In genomic region chr12:121466800-121467637, GRCh38 we compare ENCODE assay signal across 8 cellular contexts.
DNase-seq lines count a peak whose midpoint lies in the region; ATAC-seq lines count a peak whose summit lies in the region.

No MANE protein-coding gene starts in this region.

- no peaks in the 10 kb centered on the region for H3K9me3 ChIP-seq in subcutaneous abdominal adipose tissue (ENCODE audit: control insufficient read depth in 5 of 5, low read length in 5 of 5)

- ATAC-seq in GM21737 (IDR thresholded peaks at IDR 0.05; ENCODE audit: unreplicated experiment) = peak; percentile 85

- in situ Hi-C loops in KBM-7 (cut with MboI; ENCODE audit: low pct_unique_long_range_greater_than_20kb, low sequenced_read_pairs) = no loop called here

- DNase-seq in Daoy (ENCODE audit: low read depth) (peak; percentile 96), KBM-7 (peak; percentile 86), RPMI7951 (ENCODE audit: low read depth) (peak; percentile 90), foreskin melanocyte (peak; percentile 69), non-pigmented ciliary epithelial cell (ENCODE audit: low read depth) (peak; percentile 15)
- peak; percentile 95 for DNase-seq in activated effector memory CD4-positive, alpha-beta T cell treated with anti-CD3 and anti-CD28 coated beads, Interleukin-2, amount 50 U/mL, for 16 hours

- peak overlapping the region in 2 of 5 donors; percentile 40 to 51 for H3K9ac ChIP-seq in subcutaneous abdominal adipose tissue (ENCODE audit: low read length in 5 of 5)

- H3K4me1 ChIP-seq in subcutaneous abdominal adipose tissue (ENCODE audit: control insufficient read depth in 5 of 5, insufficient read depth in 5 of 5, low read length in 5 of 5) = peaks cover 2 to 38% (median 18%) of the 10 kb centered on the region in 5 donors

- peak overlapping the region in 4 of 5 donors; percentile 63 to 78 (median 71) for H3K4me3 ChIP-seq in subcutaneous abdominal adipose tissue (ENCODE audit: low read depth in 1 of 5, low read length in 5 of 5)

- H3K27ac ChIP-seq in subcutaneous abdominal adipose tissue (ENCODE audit: low read depth, low read length) = no peak overlapping the region

- peaks cover 0 to 5% (median 0%) of the 10 kb centered on the region in 5 donors for H3K36me3 ChIP-seq in subcutaneous abdominal adipose tissue (ENCODE audit: control insufficient read depth in 5 of 5, insufficient read depth in 5 of 5, low read length in 5 of 5)

- H3K27me3 ChIP-seq in subcutaneous abdominal adipose tissue (ENCODE audit: control insufficient read depth in 5 of 5, insufficient read depth in 4 of 5, low read length in 5 of 5) = no peaks in the 10 kb centered on the region

Comparison
In these comparisons a context has a peak if more than half of its experiments do, and no peak if none do; other contexts are left out.
1. DNase-seq: peak in every context shown above with its lines; median percentile 96 in Daoy; 95 in activated effector memory CD4-positive, alpha-beta T cell treated with anti-CD3 and anti-CD28 coated beads, Interleukin-2, amount 50 U/mL, for 16 hours; 90 in RPMI7951; 86 in KBM-7; 69 in foreskin melanocyte; 15 in non-pigmented ciliary epithelial cell.